In the genomic region with DNA sequence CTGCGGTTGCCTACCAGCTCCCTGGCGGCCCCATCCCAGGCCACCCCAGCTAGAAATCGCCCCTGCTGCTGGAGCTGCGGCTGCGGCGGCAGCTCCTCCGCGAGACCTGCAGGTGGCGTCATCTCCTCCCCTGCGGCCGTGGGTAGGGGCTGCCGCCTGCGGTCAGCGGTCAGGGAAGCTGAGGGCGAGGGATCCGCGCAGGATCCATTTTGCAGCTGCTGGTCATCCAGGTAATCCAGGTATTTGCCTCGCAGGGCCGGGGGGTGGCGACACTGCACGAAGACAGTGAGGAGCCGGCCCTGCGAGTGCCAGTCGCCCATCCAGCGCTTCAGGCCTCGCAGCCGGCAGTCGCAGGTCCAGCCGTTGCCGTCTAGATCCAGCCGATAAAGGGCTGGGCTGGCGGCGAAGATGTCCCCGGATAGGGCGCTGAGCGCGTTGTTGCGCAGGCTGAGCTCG, we compare ENCODE assay signal across 8 cellular contexts. TPM values are rescaled to one million over a fixed set of nuclear protein-coding genes. Genes with fewer than 3 reads are reported as not detected.
DNase-seq lines count a peak whose midpoint lies in the region; ATAC-seq, FAIRE-seq and TF ChIP-seq lines count a peak whose summit lies in the region.

No MANE protein-coding gene starts in this region.

- H3K27ac Mint-ChIP-seq in activated CD8-positive, alpha-beta T cell treated with anti-CD3 and anti-CD28 coated beads for 36 hours, result no peak overlapping the region
- no peak overlapping the region for H3K27ac Mint-ChIP-seq in activated CD8-positive, alpha-beta T cell treated with anti-CD3 and anti-CD28 coated beads, Interleukin-2, amount 10 ng/mL, durations not matched to agents 7 days and 5 days
- H3K27ac Mint-ChIP-seq in activated naive CD4-positive, alpha-beta T cell treated with anti-CD3 and anti-CD28 coated beads, Interleukin-2, amount 10 ng/mL, durations not matched to agents 7 days and 5 days, result no peak overlapping the region

- CTCF ChIA-PET in activated CD8-positive, alpha-beta T cell treated with anti-CD3 and anti-CD28 coated beads for 36 hours (lab: Charles Lee), result interaction anchor here (0.7 to 7.4 kb wide), 27 partner anchors 9 to 544 kb away, joined by 3 to 58 read pairs (median 4); no protein-coding TSS in a partner anchor
- CTCF ChIA-PET in activated CD8-positive, alpha-beta T cell treated with anti-CD3 and anti-CD28 coated beads, Interleukin-2, amount 10 ng/mL, durations not matched to agents 7 days and 5 days (lab: Charles Lee), result interaction anchor here (0.7 to 2.7 kb wide), 11 partner anchors 30 to 452 kb away, joined by 3 to 22 read pairs (median 4); no protein-coding TSS in a partner anchor
- CTCF ChIA-PET in activated naive CD4-positive, alpha-beta T cell treated with anti-CD3 and anti-CD28 coated beads, Interleukin-2, amount 10 ng/mL, durations not matched to agents 7 days and 5 days (lab: Charles Lee), result interaction anchor here (0.8 to 3.7 kb wide), 15 partner anchors 10 to 349 kb away, joined by 3 to 33 read pairs (median 5); no protein-coding TSS in a partner anchor

- 1 to 3% (median 2%) methylated on average over 21 to 39 of the region's 39 CpGs; no CpG with 5 or more reads in 1 of the 5 donors for WGBS in spleen, 5 donors

- TF ChIP-seq CTCF in activated CD8-positive, alpha-beta T cell treated with anti-CD3 and anti-CD28 coated beads for 36 hours (IDR thresholded peaks at IDR 0.05), result peak; percentile 39
- TF ChIP-seq CTCF in choroid plexus epithelial cell (conservative IDR thresholded peaks at IDR 0.05; ENCODE audit: low read depth, low read length) (peak; percentile 63), kidney (IDR thresholded peaks at IDR 0.05; ENCODE audit: borderline replicate concordance, extremely low read depth, insufficient read depth) (peak; percentile 65), spleen (IDR thresholded peaks at IDR 0.05 in 8 of 11, conservative IDR thresholded peaks at IDR 0.05 in 3 of 11) (peak in 9 of 11 experiments; percentile 6 to 74 (median 50))

- H3K4me1 ChIP-seq in kidney (ENCODE audit: control insufficient read depth in 1 of 2, insufficient read depth in 1 of 2, low read depth in 1 of 2, low read length in 2 of 2) (peaks cover 20 to 27% of the 10 kb centered on the region in 2 donors), spleen (peaks cover 16 to 69% (median 47%) of the 10 kb centered on the region in 6 donors)

- POLR2A ChIA-PET in activated CD8-positive, alpha-beta T cell treated with anti-CD3 and anti-CD28 coated beads for 36 hours (lab: Charles Lee), result interaction anchor here (0.6 kb wide), 1 partner anchor 271 kb away, joined by 3 read pairs; no protein-coding TSS in a partner anchor
- POLR2A ChIA-PET in activated CD8-positive, alpha-beta T cell treated with anti-CD3 and anti-CD28 coated beads, Interleukin-2, amount 10 ng/mL, durations not matched to agents 7 days and 5 days (lab: Charles Lee), result no interaction called here

- peaks cover 10 to 72% (median 39%) of the 10 kb centered on the region in 7 donors for H3K27me3 ChIP-seq in spleen (replicated peaks in 1 of 7)

- peak; percentile 41 for ATAC-seq in activated CD8-positive, alpha-beta T cell treated with anti-CD3 and anti-CD28 coated beads for 36 hours
- ATAC-seq in activated CD8-positive, alpha-beta T cell treated with anti-CD3 and anti-CD28 coated beads, Interleukin-2, amount 10 ng/mL, durations not matched to agents 7 days and 5 days, result no peak

- intact Hi-C loops in activated CD8-positive, alpha-beta T cell treated with anti-CD3 and anti-CD28 coated beads for 36 hours (cut with micrococcal nuclease), result loop anchor here (10.0 kb wide), 1 partner anchor 148 kb away; no protein-coding TSS in a partner anchor
- intact Hi-C loops in kidney (cut with DNase I), result loop anchor here (10.0 kb wide), 1 partner anchor 148 kb away; no protein-coding TSS in a partner anchor
- intact Hi-C loops in spleen (cut with DNase I; ENCODE audit: low total_unique reads), result loop anchor here (5.0 to 10.0 kb wide), 2 partner anchors 34 to 148 kb away; no protein-coding TSS in a partner anchor

- H3K9me3 Mint-ChIP-seq in activated CD8-positive, alpha-beta T cell treated with anti-CD3 and anti-CD28 coated beads for 36 hours, result no peaks in the 10 kb centered on the region
- H3K9me3 Mint-ChIP-seq in activated CD8-positive, alpha-beta T cell treated with anti-CD3 and anti-CD28 coated beads, Interleukin-2, amount 10 ng/mL, durations not matched to agents 7 days and 5 days (ENCODE audit: insufficient read depth), result no peaks in the 10 kb centered on the region
- H3K9me3 Mint-ChIP-seq in activated naive CD4-positive, alpha-beta T cell treated with anti-CD3 and anti-CD28 coated beads, Interleukin-2, amount 10 ng/mL, durations not matched to agents 7 days and 5 days, result no peaks in the 10 kb centered on the region

- H3K36me3 Mint-ChIP-seq in activated CD8-positive, alpha-beta T cell treated with anti-CD3 and anti-CD28 coated beads for 36 hours (ENCODE audit: low read depth), result no peaks in the 10 kb centered on the region
- peaks cover 6% of the 10 kb centered on the region for H3K36me3 Mint-ChIP-seq in activated CD8-positive, alpha-beta T cell treated with anti-CD3 and anti-CD28 coated beads, Interleukin-2, amount 10 ng/mL, durations not matched to agents 7 days and 5 days (ENCODE audit: low read depth)
- no peaks in the 10 kb centered on the region for H3K36me3 Mint-ChIP-seq in activated naive CD4-positive, alpha-beta T cell treated with anti-CD3 and anti-CD28 coated beads, Interleukin-2, amount 10 ng/mL, durations not matched to agents 7 days and 5 days

- H3K27ac ChIP-seq in kidney (ENCODE audit: low read depth in 2 of 2, low read length in 2 of 2) (peak overlapping the region; percentile 79 to 91), spleen (peak overlapping the region; percentile 72 to 89 (median 86))

- peaks cover 53% of the 10 kb centered on the region for H3K27me3 Mint-ChIP-seq in activated CD8-positive, alpha-beta T cell treated with anti-CD3 and anti-CD28 coated beads for 36 hours
- H3K27me3 Mint-ChIP-seq in activated CD8-positive, alpha-beta T cell treated with anti-CD3 and anti-CD28 coated beads, Interleukin-2, amount 10 ng/mL, durations not matched to agents 7 days and 5 days (ENCODE audit: low read depth), result peaks cover 68% of the 10 kb centered on the region
- H3K27me3 Mint-ChIP-seq in activated naive CD4-positive, alpha-beta T cell treated with anti-CD3 and anti-CD28 coated beads, Interleukin-2, amount 10 ng/mL, durations not matched to agents 7 days and 5 days, result peaks cover 70% of the 10 kb centered on the region

- peak overlapping the region in 1 of 2 donors; percentile 74 for H3K9ac ChIP-seq in kidney (ENCODE audit: low read length in 2 of 2)

- no peak overlapping the region for H3K4me3 Mint-ChIP-seq in activated CD8-positive, alpha-beta T cell treated with anti-CD3 and anti-CD28 coated beads for 36 hours
- no peak overlapping the region for H3K4me3 Mint-ChIP-seq in activated CD8-positive, alpha-beta T cell treated with anti-CD3 and anti-CD28 coated beads, Interleukin-2, amount 10 ng/mL, durations not matched to agents 7 days and 5 days
- no peak overlapping the region for H3K4me3 Mint-ChIP-seq in activated naive CD4-positive, alpha-beta T cell treated with anti-CD3 and anti-CD28 coated beads, Interleukin-2, amount 10 ng/mL, durations not matched to agents 7 days and 5 days

- peak; percentile 38 for DNase-seq in activated CD8-positive, alpha-beta T cell treated with anti-CD3 and anti-CD28 coated beads for 36 hours
- DNase-seq in activated CD8-positive, alpha-beta T cell treated with anti-CD3 and anti-CD28 coated beads, Interleukin-2, amount 10 ng/mL, durations not matched to agents 7 days and 5 days, result no peak
- DNase-seq in NCI-H510A (lab: John Stamatoyannopoulos, UW) (peak; percentile 68), choroid plexus epithelial cell (ENCODE audit: low read depth) (peak; percentile 31), kidney (peak; percentile 92), spleen (peak; percentile 86), pons (ENCODE audit: low spot score) (no peak)
- DNase-seq in activated naive CD4-positive, alpha-beta T cell treated with anti-CD3 and anti-CD28 coated beads, Interleukin-2, amount 10 ng/mL, durations not matched to agents 7 days and 5 days, result no peak

- H3K4me3 ChIP-seq in choroid plexus epithelial cell (ENCODE audit: low read depth, low read length), result peak overlapping the region; percentile 34
- H3K4me3 ChIP-seq in kidney (ENCODE audit: low read length in 2 of 2), result peak overlapping the region; percentile 36 to 82
- peak overlapping the region; percentile 23 to 77 (median 48) for H3K4me3 ChIP-seq in spleen

- peaks cover 9% of the 10 kb centered on the region for H3K4me1 Mint-ChIP-seq in activated CD8-positive, alpha-beta T cell treated with anti-CD3 and anti-CD28 coated beads for 36 hours (ENCODE audit: low read depth)
- H3K4me1 Mint-ChIP-seq in activated CD8-positive, alpha-beta T cell treated with anti-CD3 and anti-CD28 coated beads, Interleukin-2, amount 10 ng/mL, durations not matched to agents 7 days and 5 days (ENCODE audit: low read depth), result peaks cover 18% of the 10 kb centered on the region
- H3K4me1 Mint-ChIP-seq in activated naive CD4-positive, alpha-beta T cell treated with anti-CD3 and anti-CD28 coated beads, Interleukin-2, amount 10 ng/mL, durations not matched to agents 7 days and 5 days, result peaks cover 9% of the 10 kb centered on the region

- H3K9me3 ChIP-seq in kidney (ENCODE audit: control insufficient read depth in 1 of 2, low read length in 2 of 2) (no peaks in the 10 kb centered on the region), spleen (no peaks in the 10 kb centered on the region)

- no peak for TF ChIP-seq POLR2A in spleen (IDR thresholded peaks at IDR 0.05)

- FAIRE-seq in kidney (lab: Jason Lieb, UNC), result no peak

- H3K36me3 ChIP-seq in kidney (ENCODE audit: control insufficient read depth in 1 of 2, insufficient read depth in 2 of 2, low read length in 2 of 2) (no peaks in the 10 kb centered on the region), spleen (no peaks in the 10 kb centered on the region)

RNA-seq across cellular contexts. Expression of a gene that starts 1.5 kb away (rescaled TPM):
- total RNA-seq in activated CD8-positive, alpha-beta T cell treated with anti-CD3 and anti-CD28 coated beads for 36 hours, result not detected
- not detected for total RNA-seq in activated CD8-positive, alpha-beta T cell treated with anti-CD3 and anti-CD28 coated beads, Interleukin-2, amount 10 ng/mL, durations not matched to agents 7 days and 5 days
- total RNA-seq in kidney, result 6.1 TPM
- polyA plus RNA-seq in kidney (ENCODE audit: insufficient read depth, low read depth, low replicate concordance), result 4.2 TPM
- 10 to 100 TPM in 1 of 7 donors, 1 to 10 TPM in 6; 1.0 to 10.0 (median 6.7) TPM for total RNA-seq in spleen
- under 1 TPM; 0.33 to 0.96 (median 0.42) TPM for polyA plus RNA-seq in spleen

Comparison
In these comparisons a context has a peak if more than half of its experiments do, and no peak if none do; other contexts are left out.
1. DNase-seq: peak in activated CD8-positive, alpha-beta T cell treated with anti-CD3 and anti-CD28 coated beads for 36 hours (single experiment), NCI-H510A (single experiment), choroid plexus epithelial cell (single experiment), kidney (single experiment) and spleen (single experiment); none in activated CD8-positive, alpha-beta T cell treated with anti-CD3 and anti-CD28 coated beads, Interleukin-2, amount 10 ng/mL, durations not matched to agents 7 days and 5 days (single experiment), pons (single experiment) and activated naive CD4-positive, alpha-beta T cell treated with anti-CD3 and anti-CD28 coated beads, Interleukin-2, amount 10 ng/mL, durations not matched to agents 7 days and 5 days (single experiment).
2. Peak in every context shown above with its lines, with median percentiles within 50 percentile points of each other: CTCF ChIP-seq and H3K4me3 ChIP-seq.